9 cellular contexts compared by ENCODE assay signal in genomic region chr11:64874841-64875240, GRCh38. TPM values are rescaled to one million over a fixed set of nuclear protein-coding genes. Genes with fewer than 3 reads are reported as not detected.
DNase-seq lines count a peak whose midpoint lies in the region; ATAC-seq, FAIRE-seq and TF ChIP-seq lines count a peak whose summit lies in the region.
"Had no signal": no experiment of that assay in that cellular context is flagged by ENCODE, and none has a peak within 500 bp of the region (broad histone marks: within the 10 kb centered on the region; RNA-seq: fewer than 3 reads in every experiment).

No MANE protein-coding gene starts in this region.

- no peak for TF ChIP-seq RAD21 in GM12878 (IDR thresholded peaks at IDR 0.05; ENCODE audit: insufficient read depth, low read depth, low read length)

- POLR2A ChIA-PET in GM12878 (lab: Charles Lee): interaction anchor here (0.8 to 19.9 kb wide), 4 partner anchors 12 to 96 kb away, joined by 3 to 620 read pairs (median 5); partner anchors contain the start of gene SF1

- H3K27me3 Mint-ChIP-seq in activated naive CD4-positive, alpha-beta T cell treated with anti-CD3 and anti-CD28 coated beads, Interleukin-2, amount 50 U/mL, for 24 hours: no peaks in the 10 kb centered on the region

- H3K4me3 ChIP-seq in GM12878 (peak overlapping the region; percentile 89), muscle layer of colon (ENCODE audit: low read depth in 1 of 2, low read length in 2 of 2) (peak overlapping the region in 1 of 2 donors; percentile 4), tibial nerve (peak overlapping the region in 1 of 4 donors; percentile 92)

- TF ChIP-seq CTCF in GM12878 (IDR thresholded peaks at IDR 0.05 in 2 of 3, conservative IDR thresholded peaks at IDR 0.05 in 1 of 3; ENCODE audit: control insufficient read depth in 2 of 3, extremely low read depth in 1 of 3, insufficient read depth in 1 of 3, low read depth in 3 of 3, low read length in 3 of 3) (no peak), tibial nerve (IDR thresholded peaks at IDR 0.05) (no peak)

- H4K20me1 ChIP-seq in GM12878 (ENCODE audit: control insufficient read depth, insufficient read depth): peaks cover 5% of the 10 kb centered on the region; the same call in 1 of the 2 replicates

- CTCF ChIA-PET in GM12878 (lab: Yijun Ruan, JAX): interaction anchor here (1.5 to 30.0 kb wide), 4 partner anchors 13 to 246 kb away, joined by 4 to 1208 read pairs (median 40); partner anchors contain the start of genes CDC42BPG and FAU

- H3K4me1 Mint-ChIP-seq in activated naive CD4-positive, alpha-beta T cell treated with anti-CD3 and anti-CD28 coated beads, Interleukin-2, amount 50 U/mL, for 24 hours: peaks cover 77% of the 10 kb centered on the region

- H3K4me1 ChIP-seq in GM12878 (ENCODE audit: control insufficient read depth, insufficient read depth, low read length) (peaks cover 50% of the 10 kb centered on the region), muscle layer of colon (ENCODE audit: insufficient read depth, low read length) (peaks cover 72% of the 10 kb centered on the region), tibial nerve (peaks cover 5 to 86% (median 72%) of the 10 kb centered on the region in 4 donors)

- H3K9ac ChIP-seq in GM12878 (ENCODE audit: control insufficient read depth, insufficient read depth, low read length): peak overlapping the region; percentile 88
- H3K9ac ChIP-seq in muscle layer of colon (ENCODE audit: low read length): no peak overlapping the region

- H3K27ac ChIP-seq in GM12878 (ENCODE audit: control insufficient read depth, insufficient read depth) (peak overlapping the region; percentile 67), muscle layer of colon (ENCODE audit: low read depth, low read length) (peak overlapping the region; percentile 37), tibial nerve (peak overlapping the region; percentile 49 to 98 (median 91))

- H3K4me3 Mint-ChIP-seq in activated naive CD4-positive, alpha-beta T cell treated with anti-CD3 and anti-CD28 coated beads, Interleukin-2, amount 50 U/mL, for 24 hours: peak overlapping the region; percentile 98

- intact Hi-C loops in GM12878 (cut with micrococcal nuclease; ENCODE audit: unreplicated experiment): loop anchor here (5.0 to 10.0 kb wide), 2 partner anchors 737 to 840 kb away; partner anchors contain the start of genes KAT5 and MAP3K11

- no peak overlapping the region for H2AFZ ChIP-seq in GM12878 (ENCODE audit: control insufficient read depth, low read depth, low read length)

- DNase-seq in activated naive CD4-positive, alpha-beta T cell (lab: John Stamatoyannopoulos, UW): no peak
- DNase-seq in GM12878 (ENCODE audit: low read depth, low spot score): no peak
- no peak for DNase-seq in tibial nerve (ENCODE audit: low spot score in 2 of 2)
- DNase-seq in RPMI8226: no peak
- DNase-seq: SIG-M5 had no signal

- SMC1A ChIA-PET in GM12878 (lab: Charles Lee; ENCODE audit: uncharacterized antibody, unreplicated experiment): interaction anchor here (0.9 to 11.5 kb wide), 9 partner anchors 10 to 154 kb away, joined by 3 to 227 read pairs (median 4); partner anchors contain the start of gene BATF2

- peak overlapping the region; percentile 92 for H3K4me2 ChIP-seq in GM12878 (ENCODE audit: control insufficient read depth, insufficient read depth)

- H3K36me3 ChIP-seq in GM12878 (ENCODE audit: control insufficient read depth in 2 of 2, insufficient read depth in 2 of 2, low read length in 1 of 2) (peaks cover 2 to 24% of the 10 kb centered on the region in 2 experiments), muscle layer of colon (ENCODE audit: insufficient read depth, low read length) (peaks cover 35% of the 10 kb centered on the region), tibial nerve (peaks cover 0 to 29% (median 0%) of the 10 kb centered on the region in 3 donors)

- WGBS in GM12878 (ENCODE audit: insufficient coverage, insufficient replicate concordance, low lambda C conversion rate, missing lambda C conversion rate): 15% methylated on average over 16 of the region's 16 CpGs
- 44 to 50% methylated on average over 15 to 16 of the region's 16 CpGs for WGBS in tibial nerve, 2 donors

- RAD21 ChIA-PET in GM12878 (lab: Charles Lee; ENCODE audit: unreplicated experiment): interaction anchor here (0.7 to 12.5 kb wide), 5 partner anchors 13 to 75 kb away, joined by 4 to 253 read pairs (median 8); no protein-coding TSS in a partner anchor

- H3K36me3 Mint-ChIP-seq in activated naive CD4-positive, alpha-beta T cell treated with anti-CD3 and anti-CD28 coated beads, Interleukin-2, amount 50 U/mL, for 24 hours: peaks cover 5% of the 10 kb centered on the region

- H3K79me2 ChIP-seq in GM12878 (ENCODE audit: control insufficient read depth, insufficient read depth, low read length): peaks cover 90% of the 10 kb centered on the region

- TF ChIP-seq EP300 in GM12878 (IDR thresholded peaks at IDR 0.05; ENCODE audit: borderline replicate concordance in 1 of 2, control insufficient read depth in 1 of 2, low read depth in 2 of 2, low read length in 2 of 2) (no peak), tibial nerve (IDR thresholded peaks at IDR 0.05) (no peak)

- no peak for FAIRE-seq in GM12878 (lab: Jason Lieb, UNC)

- in situ Hi-C loops in GM12878 (cut with MboI): no loop called here

- peak overlapping the region; percentile 35 for H3K27ac Mint-ChIP-seq in activated naive CD4-positive, alpha-beta T cell treated with anti-CD3 and anti-CD28 coated beads, Interleukin-2, amount 50 U/mL, for 24 hours

- no TSS peak for BruUV-seq in GM12878 (replicated peaks; lab: Mats Ljungman, UMichigan)

- TF ChIP-seq POLR2A in GM12878 (IDR thresholded peaks at IDR 0.05; ENCODE audit: low read depth, low read length) (peak; percentile 39; the same call in 1 of the 2 replicates), tibial nerve (IDR thresholded peaks at IDR 0.05) (no peak)

- no peak for ATAC-seq in GM12878
- no peak for ATAC-seq in GM21529 (IDR thresholded peaks at IDR 0.05; ENCODE audit: unreplicated experiment)
- no peak for ATAC-seq in GM18520 (IDR thresholded peaks at IDR 0.05; ENCODE audit: unreplicated experiment)

- H3K9me3 Mint-ChIP-seq in activated naive CD4-positive, alpha-beta T cell treated with anti-CD3 and anti-CD28 coated beads, Interleukin-2, amount 50 U/mL, for 24 hours: no peaks in the 10 kb centered on the region

- H3K9me3 ChIP-seq in GM12878 (replicated peaks; ENCODE audit: control insufficient read depth, insufficient read depth, low read length) (no peaks in the 10 kb centered on the region), muscle layer of colon (ENCODE audit: low read length) (no peaks in the 10 kb centered on the region), tibial nerve (no peaks in the 10 kb centered on the region)

- H3K27me3 ChIP-seq in GM12878 (replicated peaks in 1 of 2; ENCODE audit: control insufficient read depth in 2 of 2, insufficient read depth in 2 of 2, low read length in 1 of 2): no peaks in the 10 kb centered on the region
- H3K27me3 ChIP-seq in muscle layer of colon (ENCODE audit: control insufficient read depth in 1 of 2, insufficient read depth in 2 of 2, low read length in 2 of 2): no peaks in the 10 kb centered on the region
- H3K27me3 ChIP-seq in tibial nerve: no peaks in the 10 kb centered on the region

RNA-seq across cellular contexts. Expression of gene EHD1, which starts 3.6 kb away (rescaled TPM):
- 122 and 128 TPM in 2 replicates for total RNA-seq in GM12878 (2013; cell fraction: nucleolus; rRNA removed)
- total RNA-seq in GM12878 (2014; rRNA removed) (50.9 and 64.6 TPM in 2 replicates), GM12878 (2014; rRNA removed; fragmentation: Illumina TruSeq; extraction: Trizol) (24.3 and 24.5 TPM in 2 replicates), GM12878 (2021) (165 and 166 TPM in 2 replicates), tibial nerve (10 to 100 TPM; 35.2 to 93.9 (median 42.6) TPM)
- 43.3 TPM for polyA plus RNA-seq in GM12878 (2011; ENCODE audit: low read depth)
- polyA plus RNA-seq in GM12878 (2011; rRNA removed) (21.0 and 50.4 TPM in 2 replicates), GM12878 (2014; fragmentation: Illumina TruSeq; extraction: Trizol) (18.9 and 71.4 TPM in 2 replicates), GM12878 (2014; fragmentation: Nextera tagmentation; extraction: Ambion mirVana) (1 to 10 TPM; 1.0 to 2.2 TPM), GM12878 (2014; rRNA removed) (68.5 and 102 TPM in 2 replicates), GM12878 (2016; fragmentation: Nextera tagmentation; extraction: Ambion mirVana) (10 to 100 TPM; 88.1 to 97.5 TPM)
- 79.0 and 83.3 TPM in 2 replicates for polyA plus RNA-seq in GM12878 (2011; cell fraction: cytosol; rRNA removed)
- polyA plus RNA-seq in GM12878 (2011; cell fraction: nucleus; rRNA removed): 107 and 190 TPM in 2 replicates
- polyA plus RNA-seq in GM12878 (2012): 112 and 125 TPM in 2 replicates
- polyA minus RNA-seq in GM12878 (2011; rRNA and poly(A)+ RNA removed): 75.9 and 95.9 TPM in 2 replicates
- 32.5 and 39.8 TPM in 2 replicates for polyA minus RNA-seq in GM12878 (2011; cell fraction: cytosol; rRNA and poly(A)+ RNA removed)
- 37.4 and 72.2 TPM in 2 replicates for polyA minus RNA-seq in GM12878 (2011; cell fraction: nucleus; rRNA and poly(A)+ RNA removed)

RNA-seq across cellular contexts. Expression of gene CDC42BPG, which starts 30.4 kb away (rescaled TPM):
- 0.73 and 1.6 TPM in 2 replicates for total RNA-seq in GM12878 (2013; cell fraction: nucleolus; rRNA removed)
- 0.11 and 1.3 TPM in 2 replicates for total RNA-seq in GM12878 (2014; rRNA removed)
- 0.09 TPM in 2 replicates for total RNA-seq in GM12878 (2014; rRNA removed; fragmentation: Illumina TruSeq; extraction: Trizol)
- total RNA-seq in GM12878 (2021): 0.36 and 0.45 TPM in 2 replicates
- polyA plus RNA-seq in GM12878 (2011; ENCODE audit: low read depth): 0.10 TPM
- polyA plus RNA-seq in GM12878 (2011; rRNA removed): 0.04 and 0.12 TPM in 2 replicates
- 0.10 and 0.13 TPM in 2 replicates for polyA plus RNA-seq in GM12878 (2011; cell fraction: cytosol; rRNA removed)
- 0.48 and 0.92 TPM in 2 replicates for polyA plus RNA-seq in GM12878 (2011; cell fraction: nucleus; rRNA removed)
- 0.22 and 0.45 TPM in 2 replicates for polyA plus RNA-seq in GM12878 (2012)
- 0.03 and 0.46 TPM in 2 replicates for polyA plus RNA-seq in GM12878 (2014; fragmentation: Illumina TruSeq; extraction: Trizol)
- polyA plus RNA-seq in GM12878 (2014; fragmentation: Nextera tagmentation; extraction: Ambion mirVana): under 1 TPM in 1 of 2 experiments, not detected in 1; 0.02 TPM
- polyA plus RNA-seq in GM12878 (2014; rRNA removed): 0.44 and 0.53 TPM in 2 replicates
- polyA plus RNA-seq in GM12878 (2016; fragmentation: Nextera tagmentation; extraction: Ambion mirVana): under 1 TPM; 0.04 TPM
- polyA minus RNA-seq in GM12878 (2011; rRNA and poly(A)+ RNA removed): 0.05 TPM in 1 of 2 replicates, not detected in the other
- 0.13 TPM in 1 of 2 replicates, not detected in the other for polyA minus RNA-seq in GM12878 (2011; cell fraction: cytosol; rRNA and poly(A)+ RNA removed)
- polyA minus RNA-seq in GM12878 (2011; cell fraction: nucleus; rRNA and poly(A)+ RNA removed): 0.19 and 0.24 TPM in 2 replicates
- total RNA-seq in tibial nerve: under 1 TPM in 3 of 4 donors, not detected in 1; under 0.01 to 0.30 (median 0.21) TPM

RNA-seq across cellular contexts. Expression of gene ATG2A, which starts 42.2 kb away (rescaled TPM):
- 33.5 and 35.5 TPM in 2 replicates for total RNA-seq in GM12878 (2013; cell fraction: nucleolus; rRNA removed)
- 7.4 and 10.2 TPM in 2 replicates for total RNA-seq in GM12878 (2014; rRNA removed)
- 2.0 and 2.2 TPM in 2 replicates for total RNA-seq in GM12878 (2014; rRNA removed; fragmentation: Illumina TruSeq; extraction: Trizol)
- total RNA-seq in GM12878 (2021): 16.5 and 19.0 TPM in 2 replicates
- polyA plus RNA-seq in GM12878 (2011; ENCODE audit: low read depth): 3.9 TPM
- polyA plus RNA-seq in GM12878 (2011; rRNA removed): 0.65 and 2.3 TPM in 2 replicates
- 3.6 and 4.5 TPM in 2 replicates for polyA plus RNA-seq in GM12878 (2011; cell fraction: cytosol; rRNA removed)
- 27.0 and 30.1 TPM in 2 replicates for polyA plus RNA-seq in GM12878 (2011; cell fraction: nucleus; rRNA removed)
- polyA plus RNA-seq in GM12878 (2012): 12.6 and 13.8 TPM in 2 replicates
- 0.52 and 2.4 TPM in 2 replicates for polyA plus RNA-seq in GM12878 (2014; fragmentation: Illumina TruSeq; extraction: Trizol)
- polyA plus RNA-seq in GM12878 (2014; fragmentation: Nextera tagmentation; extraction: Ambion mirVana): under 1 TPM; 0.08 to 0.51 TPM
- 7.2 and 13.2 TPM in 2 replicates for polyA plus RNA-seq in GM12878 (2014; rRNA removed)
- polyA plus RNA-seq in GM12878 (2016; fragmentation: Nextera tagmentation; extraction: Ambion mirVana): 1 to 10 TPM; 6.8 to 8.3 TPM
- polyA minus RNA-seq in GM12878 (2011; rRNA and poly(A)+ RNA removed): 5.6 and 6.2 TPM in 2 replicates
- 6.5 and 6.8 TPM in 2 replicates for polyA minus RNA-seq in GM12878 (2011; cell fraction: cytosol; rRNA and poly(A)+ RNA removed)
- 20.1 and 25.6 TPM in 2 replicates for polyA minus RNA-seq in GM12878 (2011; cell fraction: nucleus; rRNA and poly(A)+ RNA removed)
- 10 to 100 TPM; 33.0 to 93.6 (median 45.8) TPM for total RNA-seq in tibial nerve

RNA-seq across cellular contexts. Expression of gene PPP2R5B, which starts 49.6 kb away (rescaled TPM):
- total RNA-seq in GM12878 (2013; cell fraction: nucleolus; rRNA removed): 8.1 and 8.8 TPM in 2 replicates
- total RNA-seq in GM12878 (2014; rRNA removed) (2.8 and 3.3 TPM in 2 replicates), GM12878 (2014; rRNA removed; fragmentation: Illumina TruSeq; extraction: Trizol) (1.2 and 1.7 TPM in 2 replicates), GM12878 (2021) (4.7 and 4.9 TPM in 2 replicates), tibial nerve (10 to 100 TPM; 10.7 to 21.4 (median 20.2) TPM)
- 8.8 TPM for polyA plus RNA-seq in GM12878 (2011; ENCODE audit: low read depth)
- polyA plus RNA-seq in GM12878 (2011; rRNA removed) (5.0 and 6.7 TPM in 2 replicates), GM12878 (2014; fragmentation: Illumina TruSeq; extraction: Trizol) (1.4 and 1.8 TPM in 2 replicates), GM12878 (2014; fragmentation: Nextera tagmentation; extraction: Ambion mirVana) (under 1 TPM; 0.08 to 0.11 TPM), GM12878 (2014; rRNA removed) (2.2 and 3.6 TPM in 2 replicates), GM12878 (2016; fragmentation: Nextera tagmentation; extraction: Ambion mirVana) (1 to 10 TPM; 1.7 to 3.1 TPM)
- 6.8 and 7.2 TPM in 2 replicates for polyA plus RNA-seq in GM12878 (2011; cell fraction: cytosol; rRNA removed)
- polyA plus RNA-seq in GM12878 (2011; cell fraction: nucleus; rRNA removed): 20.9 and 29.4 TPM in 2 replicates
- 11.9 and 13.1 TPM in 2 replicates for polyA plus RNA-seq in GM12878 (2012)
- 4.2 and 4.8 TPM in 2 replicates for polyA minus RNA-seq in GM12878 (2011; rRNA and poly(A)+ RNA removed)
- polyA minus RNA-seq in GM12878 (2011; cell fraction: cytosol; rRNA and poly(A)+ RNA removed): 2.8 and 2.9 TPM in 2 replicates
- polyA minus RNA-seq in GM12878 (2011; cell fraction: nucleus; rRNA and poly(A)+ RNA removed): 4.1 and 4.3 TPM in 2 replicates

Comparison
In these comparisons a context has a peak if more than half of its experiments do, and no peak if none do; other contexts are left out.
1. H3K27ac ChIP-seq: peak in every context shown above with its lines; median percentile 91 in tibial nerve; 67 in GM12878; 37 in muscle layer of colon.